8 cellular contexts compared by ENCODE assay signal in the genomic region with DNA sequence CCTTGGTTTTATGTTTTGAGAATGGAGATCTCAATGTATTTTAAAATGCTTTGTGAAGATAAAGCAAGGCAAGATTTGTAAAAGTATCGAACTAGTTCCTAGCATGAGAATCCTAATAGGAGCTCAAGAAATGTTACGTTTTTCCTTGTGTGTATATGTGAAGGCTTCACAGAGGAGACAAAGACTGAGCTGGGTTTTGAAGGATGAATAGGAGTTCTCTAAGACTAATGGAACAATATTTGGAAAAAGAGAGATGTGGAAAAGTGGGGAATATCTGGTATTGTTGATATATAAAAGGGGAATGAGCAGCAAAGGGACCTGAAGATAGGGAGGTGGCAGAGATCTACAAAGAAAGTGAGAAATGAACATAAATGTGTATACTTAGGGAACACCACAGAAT.
"Had no signal": no experiment of that assay in that cellular context is flagged by ENCODE, and none has a peak within 500 bp of the region (broad histone marks: within the 10 kb centered on the region; RNA-seq: fewer than 3 reads in every experiment).

No MANE protein-coding gene starts in this region.

- H3K27ac Mint-ChIP-seq: IgD-negative memory B cell had no signal

- H3K4me3 ChIP-seq: K562 had no signal

- DNase-seq: IMR-90, KBM-7, KG1 had no signal

- H3K9me3 Mint-ChIP-seq: IgD-negative memory B cell had no signal

- H3K27ac ChIP-seq: HL-60, KMS-11 had no signal

- H3K4me3 Mint-ChIP-seq: IgD-negative memory B cell had no signal

- H3K36me3 Mint-ChIP-seq: IgD-negative memory B cell had no signal

- H3K9ac ChIP-seq: KMS-11 had no signal

- ATAC-seq: HepG2, K562 had no signal

- H3K4me2 ChIP-seq: KMS-11 had no signal
